ENCODE assay signal across 14 cellular contexts in the genomic region with DNA sequence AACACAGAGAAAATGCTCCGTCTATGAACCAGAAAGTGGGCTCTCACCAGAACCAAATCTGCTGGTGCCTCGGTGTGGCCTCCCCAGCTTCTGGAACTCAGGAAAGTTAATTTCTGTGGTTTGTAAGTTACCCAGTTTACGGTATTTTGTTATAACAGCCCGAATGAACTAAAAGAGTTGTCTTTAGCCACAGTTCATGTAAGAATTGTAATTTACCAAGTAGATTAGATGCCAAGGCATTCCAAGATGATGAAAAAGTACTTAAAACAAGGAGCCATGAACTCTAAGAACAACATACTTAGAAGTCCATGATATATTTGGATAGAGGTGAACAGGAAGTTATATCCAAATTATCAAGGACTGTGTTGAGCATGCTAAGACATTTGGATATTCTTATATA.
"Had no signal": no experiment of that assay in that cellular context is flagged by ENCODE, and none has a peak within 500 bp of the region (broad histone marks: within the 10 kb centered on the region; RNA-seq: fewer than 3 reads in every experiment).

No MANE protein-coding gene starts in this region.

- H3K4me3 ChIP-seq: PC-9 had no signal

- ATAC-seq: activated T-cell treated with anti-CD3 and anti-CD28 coated beads, Interleukin-2, amount 50 U/mL, for 72 hours; T-helper 17 cell had no signal

- H3K4me2 ChIP-seq: PC-9 had no signal

- H2AFZ ChIP-seq: PC-9 had no signal

- H3K27ac ChIP-seq: PC-9 had no signal

- DNase-seq: activated B cell treated with CpG ODN at 0.5 μM for 24 hours; activated CD4-positive, alpha-beta memory T cell treated with anti-CD3 and anti-CD28 coated beads for 36 hours; activated CD4-positive, alpha-beta T cell treated with anti-CD3 and anti-CD28 coated beads for 1 hour; activated CD4-positive, alpha-beta T cell treated with anti-CD3 and anti-CD28 coated beads, Interleukin-2, amount 10 ng/mL, durations not matched to agents 7 days and 5 days; activated CD8-positive, alpha-beta memory T cell treated with anti-CD3 and anti-CD28 coated beads for 24 hours; activated naive CD4-positive, alpha-beta T cell treated with anti-CD3 and anti-CD28 coated beads, Interleukin-2, amount 50 U/mL, for 16 hours; activated naive CD8-positive, alpha-beta T cell treated with anti-CD3 and anti-CD28 coated beads, Interleukin-2, amount 10 ng/mL, durations not matched to agents 7 days and 5 days; activated T-cell treated with anti-CD3 and anti-CD28 coated beads, Interleukin-2, amount 50 U/mL, for 72 hours; cerebellar nuclear complex; NCI-H1105 treated with DMSO at 0.1 percent for 48 hours; NCI-H1436 treated with DMSO at 0.1 percent for 48 hours; PC-9; T-helper 17 cell; T-helper 9 cell had no signal
